In the genomic region with DNA sequence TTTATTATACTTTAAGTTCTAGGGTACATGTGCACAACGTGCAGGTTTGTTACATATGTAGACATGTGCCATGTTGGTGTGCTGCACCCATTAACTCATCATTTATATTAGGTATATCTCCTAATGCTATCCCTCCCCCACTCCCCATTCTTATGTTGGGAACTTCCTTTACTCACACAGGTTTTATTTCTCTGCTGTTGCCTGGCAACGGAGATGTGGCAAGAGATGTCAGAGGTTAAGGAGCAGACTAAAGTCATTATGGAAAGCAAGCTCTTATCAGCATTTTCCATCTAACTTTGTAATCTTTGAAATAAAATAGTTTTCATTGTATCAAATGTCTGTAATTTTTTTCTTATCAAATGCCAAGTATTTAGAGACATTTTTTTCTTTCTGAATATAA, we compare ENCODE assay signal across 1 cellular context.
TF ChIP-seq lines count a peak whose summit lies in the region.

No MANE protein-coding gene starts in this region.

TF ChIP-seq in HEK293, 187 proteins besides CTCF, POLR2A, EP300 and RAD21 (continued from another document):
- TF ChIP-seq, protein P1, sequence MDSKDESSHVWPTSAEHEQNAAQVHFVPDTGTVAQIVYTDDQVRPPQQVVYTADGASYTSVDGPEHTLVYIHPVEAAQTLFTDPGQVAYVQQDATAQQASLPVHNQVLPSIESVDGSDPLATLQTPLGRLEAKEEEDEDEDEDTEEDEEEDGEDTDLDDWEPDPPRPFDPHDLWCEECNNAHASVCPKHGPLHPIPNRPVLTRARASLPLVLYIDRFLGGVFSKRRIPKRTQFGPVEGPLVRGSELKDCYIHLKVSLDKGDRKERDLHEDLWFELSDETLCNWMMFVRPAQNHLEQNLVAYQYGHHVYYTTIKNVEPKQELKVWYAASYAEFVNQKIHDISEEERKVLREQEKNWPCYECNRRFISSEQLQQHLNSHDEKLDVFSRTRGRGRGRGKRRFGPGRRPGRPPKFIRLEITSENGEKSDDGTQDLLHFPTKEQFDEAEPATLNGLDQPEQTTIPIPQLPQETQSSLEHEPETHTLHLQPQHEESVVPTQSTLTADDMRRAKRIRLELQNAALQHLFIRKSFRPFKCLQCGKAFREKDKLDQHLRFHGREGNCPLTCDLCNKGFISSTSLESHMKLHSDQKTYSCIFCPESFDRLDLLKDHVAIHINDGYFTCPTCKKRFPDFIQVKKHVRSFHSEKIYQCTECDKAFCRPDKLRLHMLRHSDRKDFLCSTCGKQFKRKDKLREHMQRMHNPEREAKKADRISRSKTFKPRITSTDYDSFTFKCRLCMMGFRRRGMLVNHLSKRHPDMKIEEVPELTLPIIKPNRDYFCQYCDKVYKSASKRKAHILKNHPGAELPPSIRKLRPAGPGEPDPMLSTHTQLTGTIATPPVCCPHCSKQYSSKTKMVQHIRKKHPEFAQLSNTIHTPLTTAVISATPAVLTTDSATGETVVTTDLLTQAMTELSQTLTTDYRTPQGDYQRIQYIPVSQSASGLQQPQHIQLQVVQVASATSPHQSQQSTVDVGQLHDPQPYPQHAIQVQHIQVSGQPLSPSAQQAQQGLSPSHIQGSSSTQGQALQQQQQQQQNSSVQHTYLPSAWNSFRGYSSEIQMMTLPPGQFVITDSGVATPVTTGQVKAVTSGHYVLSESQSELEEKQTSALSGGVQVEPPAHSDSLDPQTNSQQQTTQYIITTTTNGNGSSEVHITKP (tag by site-specific recombination; IDR thresholded peaks at IDR 0.05) = peak; percentile 44
TF ChIP-seq in HEK293: peak in this region for 4; not testable (repeated sequence) for 183.
